In genomic region chr6:6885521-6886088, GRCh38 we compare ENCODE assay signal across 9 cellular contexts.
DNase-seq lines count a peak whose midpoint lies in the region; TF ChIP-seq lines count a peak whose summit lies in the region.
"Had no signal": no experiment of that assay in that cellular context is flagged by ENCODE, and none has a peak within 500 bp of the region (broad histone marks: within the 10 kb centered on the region; RNA-seq: fewer than 3 reads in every experiment).

No MANE protein-coding gene starts in this region.

- H3K36me3 Mint-ChIP-seq in CD8-positive, alpha-beta memory T cell = peaks cover 0 to 2% (median 0%) of the 10 kb centered on the region in 3 donors

- H3K27me3 Mint-ChIP-seq in CD8-positive, alpha-beta memory T cell = peaks cover 0 to 7% of the 10 kb centered on the region in 2 donors

- H3K4me1 Mint-ChIP-seq in CD8-positive, alpha-beta memory T cell = no peaks in the 10 kb centered on the region

- no peaks in the 10 kb centered on the region for H3K9me3 ChIP-seq in CD8-positive, alpha-beta memory T cell (ENCODE audit: low read length)
- H3K9me3 ChIP-seq in cardiac muscle cell (ENCODE audit: low read depth) = no peaks in the 10 kb centered on the region
- H3K9me3 ChIP-seq: SK-N-SH had no signal

- no peak overlapping the region for H3K27ac Mint-ChIP-seq in CD8-positive, alpha-beta memory T cell

- CTCF ChIA-PET in CD8-positive, alpha-beta memory T cell (lab: Charles Lee) = interaction anchor here (1.0 to 1.4 kb wide), 2 partner anchors 330 to 358 kb away, joined by 3 read pairs; no protein-coding TSS in a partner anchor
- CTCF ChIA-PET in RWPE1 (lab: Yijun Ruan, JAX) = no interaction called here

- H3K9me3 Mint-ChIP-seq in CD8-positive, alpha-beta memory T cell = no peaks in the 10 kb centered on the region

- H3K4me3 Mint-ChIP-seq in CD8-positive, alpha-beta memory T cell = no peak overlapping the region

- POLR2A ChIA-PET in CD8-positive, alpha-beta memory T cell (lab: Charles Lee) = no interaction called here
- POLR2A ChIA-PET in RWPE1 (lab: Yijun Ruan, JAX; ENCODE audit: low non-redundant PET) = no interaction called here

- H3K27ac ChIP-seq in CD8-positive, alpha-beta memory T cell (ENCODE audit: low read depth, low read length) = peak overlapping the region; percentile 67
- H3K27ac ChIP-seq in RWPE1 (peak overlapping the region; percentile 34), cardiac muscle cell (peak overlapping the region; percentile 24)

- H3K36me3 ChIP-seq in CD8-positive, alpha-beta memory T cell (ENCODE audit: insufficient read depth, low read length) = no peaks in the 10 kb centered on the region
- H3K36me3 ChIP-seq in cardiac muscle cell = no peaks in the 10 kb centered on the region

- H3K4me1 ChIP-seq in CD8-positive, alpha-beta memory T cell (ENCODE audit: insufficient read depth, low read length) = no peaks in the 10 kb centered on the region
- H3K4me1 ChIP-seq in cardiac muscle cell (ENCODE audit: low read depth) = peaks cover 4% of the 10 kb centered on the region

- no peak for DNase-seq in CD8-positive, alpha-beta memory T cell
- DNase-seq in RWPE1 (ENCODE audit: low spot score) (no peak), cardiac muscle cell (ENCODE audit: low read depth in 1 of 2, low spot score in 1 of 2) (peak in 1 of 2 donors; percentile 24), pons (ENCODE audit: low spot score) (peak; percentile 75), NCI-H524 (lab: John Stamatoyannopoulos, UW) (no peak), islet precursor cell (no peak), hepatic stellate cell (ENCODE audit: low spot score) (no peak), cerebellum (ENCODE audit: low spot score) (no peak)
- DNase-seq: SK-N-SH had no signal

- TF ChIP-seq CTCF in RWPE1 (conservative IDR thresholded peaks at IDR 0.05; ENCODE audit: low read depth) (no peak), cardiac muscle cell (IDR thresholded peaks at IDR 0.05; ENCODE audit: low read depth, low read length) (no peak)

- no peak overlapping the region for H3K4me3 ChIP-seq in CD8-positive, alpha-beta memory T cell (ENCODE audit: low read length)
- H3K4me3 ChIP-seq in cardiac muscle cell = no peak overlapping the region

- H3K27me3 ChIP-seq in CD8-positive, alpha-beta memory T cell (ENCODE audit: insufficient read depth, low read length, poor library complexity, severe bottlenecking) = no peaks in the 10 kb centered on the region
- H3K27me3 ChIP-seq in cardiac muscle cell = no peaks in the 10 kb centered on the region
